ENCODE assay signal across 8 cellular contexts in genomic region chr17:6574689-6575595, GRCh38. TPM values are rescaled to one million over a fixed set of nuclear protein-coding genes. Genes with fewer than 3 reads are reported as not detected.
DNase-seq lines count a peak whose midpoint lies in the region; ATAC-seq and TF ChIP-seq lines count a peak whose summit lies in the region.

No MANE protein-coding gene starts in this region.

- WGBS in heart left ventricle, 4 donors = 28 to 37% (median 34%) methylated on average over 23 of the region's 23 CpGs
- 19 to 36% (median 30%) methylated on average over 16 to 23 of the region's 23 CpGs for WGBS in spleen, 5 donors

- H3K4me1 ChIP-seq in heart left ventricle (peaks cover 0 to 24% (median 11%) of the 10 kb centered on the region in 12 donors), spleen (peaks cover 18 to 36% (median 23%) of the 10 kb centered on the region in 6 donors)

- intact Hi-C loops in heart left ventricle (cut with DNase I) = loop anchor here in 5 of 10 donors (2.0 to 10.0 kb wide), 3 partner anchors 100 to 108 kb away; no protein-coding TSS in a partner anchor
- intact Hi-C loops in spleen (cut with DNase I; ENCODE audit: low total_unique reads) = no loop called here

- TF ChIP-seq POLR2A in heart left ventricle (IDR thresholded peaks at IDR 0.05) (no peak), spleen (IDR thresholded peaks at IDR 0.05) (no peak)

- H3K27ac ChIP-seq in heart left ventricle = peak overlapping the region in 4 of 12 donors; percentile 13 to 45 (median 28)
- peak overlapping the region; percentile 18 to 75 (median 66) for H3K27ac ChIP-seq in spleen

- no peak for TF ChIP-seq CTCF in heart left ventricle (IDR thresholded peaks at IDR 0.05)
- no peak for TF ChIP-seq CTCF in spleen (IDR thresholded peaks at IDR 0.05 in 8 of 11, conservative IDR thresholded peaks at IDR 0.05 in 3 of 11)

- peak; percentile 94 for DNase-seq in CD1c-positive myeloid dendritic cell (ENCODE audit: extremely low spot score)
- DNase-seq in HK-2 (ENCODE audit: unreplicated experiment) = peak; percentile 75
- peak; percentile 39 for DNase-seq in activated CD8-positive, alpha-beta memory T cell treated with anti-CD3 and anti-CD28 coated beads, Interleukin-2, amount 50 U/mL, for 4 hours
- DNase-seq in heart left ventricle = peak in 4 of 5 donors; percentile 48 to 70 (median 54)
- peak; percentile 85 for DNase-seq in spleen
- no peak for DNase-seq in HPDE6-E6E7 (ENCODE audit: extremely low spot score)

- H3K9me3 ChIP-seq in heart left ventricle (no peaks in the 10 kb centered on the region), spleen (no peaks in the 10 kb centered on the region)

- peaks cover 0 to 31% (median 23%) of the 10 kb centered on the region in 9 donors for H3K36me3 ChIP-seq in heart left ventricle
- H3K36me3 ChIP-seq in spleen = peaks cover 0 to 32% (median 11%) of the 10 kb centered on the region in 6 donors

- peak; percentile 42 to 88 (median 84) for ATAC-seq in heart left ventricle
- no peak for ATAC-seq in HG02759 (IDR thresholded peaks at IDR 0.05; ENCODE audit: unreplicated experiment)
- no peak for ATAC-seq in GM18907 (IDR thresholded peaks at IDR 0.05; ENCODE audit: unreplicated experiment)

- H3K4me3 ChIP-seq in heart left ventricle (no peak overlapping the region), spleen (peak overlapping the region in 1 of 8 donors; percentile 36)

- no peaks in the 10 kb centered on the region for H3K27me3 ChIP-seq in heart left ventricle
- H3K27me3 ChIP-seq in spleen (replicated peaks in 1 of 7) = no peaks in the 10 kb centered on the region

RNA-seq across cellular contexts. Expression of gene PITPNM3, which starts 18.6 kb away (rescaled TPM):
- 1 to 10 TPM in 1 of 9 donors, under 1 TPM in 8; 0.16 to 1.7 (median 0.33) TPM for total RNA-seq in heart left ventricle
- under 1 TPM; 0.23 to 0.42 TPM for polyA plus RNA-seq in heart left ventricle
- total RNA-seq in spleen = 100 to 1,000 TPM in 6 of 7 donors, 10 to 100 TPM in 1; 51.9 to 215 (median 140) TPM
- polyA plus RNA-seq in spleen = 10 to 100 TPM in 1 of 3 donors, 1 to 10 TPM in 2; 5.4 to 63.3 (median 9.1) TPM

Comparison
In these comparisons a context has a peak if more than half of its experiments do, and no peak if none do; other contexts are left out.
1. ATAC-seq: peak in heart left ventricle (4 of 4); none in HG02759 (single experiment) and GM18907 (single experiment).
2. RNA of gene PITPNM3, which starts 18.6 kb away (total RNA-seq): 51.9 to 215 TPM in spleen; 0.16 to 1.7 TPM in heart left ventricle; every median in the first group is over 10 times any median in the second.